17 cellular contexts compared by ENCODE assay signal in genomic region chr9:37363124-37363523, GRCh38. TPM values are rescaled to one million over a fixed set of nuclear protein-coding genes. Genes with fewer than 3 reads are reported as not detected.
DNase-seq lines count a peak whose midpoint lies in the region; ATAC-seq, FAIRE-seq and TF ChIP-seq lines count a peak whose summit lies in the region.
"Had no signal": no experiment of that assay in that cellular context is flagged by ENCODE, and none has a peak within 500 bp of the region (broad histone marks: within the 10 kb centered on the region; RNA-seq: fewer than 3 reads in every experiment).

No MANE protein-coding gene starts in this region.

- peaks cover 72% of the 10 kb centered on the region for H3K4me1 Mint-ChIP-seq in activated B cell treated with CpG ODN at 0.5 μM for 24 hours
- peaks cover 0 to 4% of the 10 kb centered on the region in 2 donors for H3K4me1 Mint-ChIP-seq in effector memory CD8-positive, alpha-beta T cell (ENCODE audit: low read depth in 2 of 2)
- H3K4me1 Mint-ChIP-seq: CD4-positive, alpha-beta memory T cell had no signal

- CTCF ChIA-PET in activated B cell treated with CpG ODN at 0.5 μM for 24 hours (lab: Charles Lee), result interaction anchor here (1.2 kb wide), 1 partner anchor 25 kb away, joined by 3 read pairs; no protein-coding TSS in a partner anchor

- peak overlapping the region; percentile 50 for H3K27ac Mint-ChIP-seq in activated B cell treated with CpG ODN at 0.5 μM for 24 hours
- no peak overlapping the region for H3K27ac Mint-ChIP-seq in effector memory CD8-positive, alpha-beta T cell

- no peak overlapping the region for H3K4me3 ChIP-seq in dorsolateral prefrontal cortex
- H3K4me3 ChIP-seq in smooth muscle cell, result no peak overlapping the region
- H3K4me3 ChIP-seq: GM23248 had no signal

- no peak overlapping the region for H3K4me3 Mint-ChIP-seq in activated B cell treated with CpG ODN at 0.5 μM for 24 hours
- H3K4me3 Mint-ChIP-seq in effector memory CD8-positive, alpha-beta T cell, result no peak overlapping the region

- H3K27me3 ChIP-seq in dorsolateral prefrontal cortex (no peaks in the 10 kb centered on the region), smooth muscle cell (ENCODE audit: low read depth) (no peaks in the 10 kb centered on the region)
- H3K27me3 ChIP-seq: BE2C had no signal

- no peaks in the 10 kb centered on the region for H3K9me3 Mint-ChIP-seq in activated B cell treated with CpG ODN at 0.5 μM for 24 hours
- H3K9me3 Mint-ChIP-seq in effector memory CD8-positive, alpha-beta T cell, result no peaks in the 10 kb centered on the region

- intact Hi-C loops in activated B cell treated with CpG ODN at 0.5 μM for 24 hours (cut with micrococcal nuclease) (no loop called here), dorsolateral prefrontal cortex (cut with DNase I) (no loop called here)

- H3K4me1 ChIP-seq in smooth muscle cell (ENCODE audit: low read depth), result no peaks in the 10 kb centered on the region
- H3K4me1 ChIP-seq: BE2C had no signal

- H3K4me2 ChIP-seq in smooth muscle cell, result no peak overlapping the region

- no peaks in the 10 kb centered on the region for H3K79me2 ChIP-seq in smooth muscle cell (ENCODE audit: low read depth)

- ATAC-seq in activated B cell treated with CpG ODN at 0.5 μM for 24 hours (ENCODE audit: low read depth), result no peak
- ATAC-seq in effector memory CD8-positive, alpha-beta T cell (replicated peaks), result no peak
- ATAC-seq: HCT116 had no signal

- no peak for TF ChIP-seq CTCF in activated B cell treated with CpG ODN at 0.5 μM for 24 hours (IDR thresholded peaks at IDR 0.05)
- no peak for TF ChIP-seq CTCF in dorsolateral prefrontal cortex (IDR thresholded peaks at IDR 0.05 in 54 of 56, conservative IDR thresholded peaks at IDR 0.05 in 2 of 56; ENCODE audit: low read depth in 1 of 56, partially characterized antibody in 56 of 56)
- TF ChIP-seq CTCF in smooth muscle cell (IDR thresholded peaks at IDR 0.05; ENCODE audit: borderline replicate concordance, insufficient read depth, poor library complexity, severe bottlenecking), result no peak

- H3K36me3 Mint-ChIP-seq in activated B cell treated with CpG ODN at 0.5 μM for 24 hours (ENCODE audit: low read depth), result peaks cover 25% of the 10 kb centered on the region
- no peaks in the 10 kb centered on the region for H3K36me3 Mint-ChIP-seq in effector memory CD8-positive, alpha-beta T cell (ENCODE audit: insufficient read depth)

- POLR2A ChIA-PET in activated B cell treated with CpG ODN at 0.5 μM for 24 hours (lab: Charles Lee), result interaction anchor here (0.6 to 17.3 kb wide), 5 partner anchors 12 to 326 kb away, joined by 3 to 975 read pairs (median 119); no protein-coding TSS in a partner anchor

- peak; percentile 41 for FAIRE-seq in GM18507 (lab: Jason Lieb, UNC)
- FAIRE-seq: A204.1, H54 had no signal

- H3K9me3 ChIP-seq in smooth muscle cell (replicated peaks; ENCODE audit: low read depth), result no peaks in the 10 kb centered on the region
- H3K9me3 ChIP-seq: BE2C had no signal

- H3K27ac ChIP-seq in dorsolateral prefrontal cortex (no peak overlapping the region), smooth muscle cell (ENCODE audit: low read depth) (no peak overlapping the region)
- H3K27ac ChIP-seq: C4-2B, GM23248, HL-60 had no signal

- H4K20me1 ChIP-seq in smooth muscle cell (ENCODE audit: low read depth), result no peaks in the 10 kb centered on the region

- no peak overlapping the region for H2AFZ ChIP-seq in smooth muscle cell (ENCODE audit: low read depth)
- H2AFZ ChIP-seq: GM23248 had no signal

- DNase-seq in GM18507 (ENCODE audit: extremely low spot score, insufficient read length, low read depth) (no peak), activated B cell treated with CpG ODN at 0.5 μM for 24 hours (no peak), islet precursor cell (peak; percentile 30), dorsolateral prefrontal cortex (no peak), smooth muscle cell (lab: John Stamatoyannopoulos, UW; ENCODE audit: unreplicated experiment) (no peak)
- DNase-seq in effector memory CD8-positive, alpha-beta T cell, result no peak
- no peak for DNase-seq in activated T-cell treated with anti-CD3 and anti-CD28 coated beads, Interleukin-2, amount 50 U/mL, for 48 hours
- DNase-seq: BE2C; CD4-positive, alpha-beta memory T cell; DMS79; GDM1; GM23248 had no signal

- H3K36me3 ChIP-seq in smooth muscle cell (ENCODE audit: low read depth), result no peaks in the 10 kb centered on the region
- H3K36me3 ChIP-seq: BE2C had no signal

- WGBS in smooth muscle cell (ENCODE audit: low lambda C conversion rate), result 95% methylated on average over 4 of the region's 4 CpGs

- no peak overlapping the region for H3K9ac ChIP-seq in smooth muscle cell (ENCODE audit: low read depth)
- H3K9ac ChIP-seq: GM23248 had no signal

- no peaks in the 10 kb centered on the region for H3K27me3 Mint-ChIP-seq in activated B cell treated with CpG ODN at 0.5 μM for 24 hours
- H3K27me3 Mint-ChIP-seq in effector memory CD8-positive, alpha-beta T cell, result no peaks in the 10 kb centered on the region
- H3K27me3 Mint-ChIP-seq: CD4-positive, alpha-beta memory T cell had no signal

- no peaks in the 10 kb centered on the region for H3F3A ChIP-seq in smooth muscle cell (ENCODE audit: low read depth)

RNA-seq across cellular contexts. Expression of gene GRHPR, which starts 59.4 kb away (rescaled TPM):
- 315 TPM in 2 replicates for total RNA-seq in activated B cell treated with CpG ODN at 0.5 μM for 24 hours
- 100 to 1,000 TPM in 67 of 120 experiments, 10 to 100 TPM in 53; 73.4 to 172 (median 102) TPM for total RNA-seq in dorsolateral prefrontal cortex
- 97.5 and 128 TPM in 2 replicates for total RNA-seq in smooth muscle cell
- 89.3 and 118 TPM in 2 replicates for polyA plus RNA-seq in smooth muscle cell
